6 cellular contexts compared by ENCODE assay signal in the genomic region with DNA sequence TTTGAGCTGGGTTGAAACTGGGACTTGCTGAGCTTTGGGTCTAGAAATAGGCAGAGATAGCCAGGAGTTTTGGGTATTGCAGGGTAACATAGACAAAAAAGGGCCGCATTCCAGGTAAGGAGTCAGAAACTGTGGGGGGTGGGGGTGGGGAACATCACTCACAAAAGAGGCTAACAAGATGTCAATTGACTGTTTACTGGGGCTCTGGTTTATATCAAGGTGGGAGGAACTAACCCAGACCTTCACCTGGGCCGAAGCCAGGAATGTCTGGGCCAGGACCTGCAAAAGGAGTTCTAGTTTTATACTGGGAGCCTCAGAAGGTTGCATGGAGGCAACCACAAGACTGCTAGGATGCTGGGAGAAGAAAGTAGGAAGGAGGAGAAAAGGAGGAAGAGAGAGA.
"Had no signal": no experiment of that assay in that cellular context is flagged by ENCODE, and none has a peak within 500 bp of the region (broad histone marks: within the 10 kb centered on the region; RNA-seq: fewer than 3 reads in every experiment).

No MANE protein-coding gene starts in this region.

- H2AFZ ChIP-seq: GM23248 had no signal

- H3K9ac ChIP-seq: GM23248 had no signal

- H3K9me3 Mint-ChIP-seq: HFFc6 had no signal

- H3K4me1 ChIP-seq: HAP-1 had no signal

- H3K36me3 ChIP-seq: HAP-1 had no signal

- H3K4me3 Mint-ChIP-seq: HFFc6 had no signal

- H3K27ac Mint-ChIP-seq: HFFc6 had no signal

- DNase-seq: GM23248, GOT3, H7, HFFc6, IMR-90 had no signal

- H3K27ac ChIP-seq: GM23248 had no signal

- H3K4me3 ChIP-seq: GM23248, HAP-1 had no signal

- H3K9me3 ChIP-seq: HAP-1 had no signal
